In the genomic region with DNA sequence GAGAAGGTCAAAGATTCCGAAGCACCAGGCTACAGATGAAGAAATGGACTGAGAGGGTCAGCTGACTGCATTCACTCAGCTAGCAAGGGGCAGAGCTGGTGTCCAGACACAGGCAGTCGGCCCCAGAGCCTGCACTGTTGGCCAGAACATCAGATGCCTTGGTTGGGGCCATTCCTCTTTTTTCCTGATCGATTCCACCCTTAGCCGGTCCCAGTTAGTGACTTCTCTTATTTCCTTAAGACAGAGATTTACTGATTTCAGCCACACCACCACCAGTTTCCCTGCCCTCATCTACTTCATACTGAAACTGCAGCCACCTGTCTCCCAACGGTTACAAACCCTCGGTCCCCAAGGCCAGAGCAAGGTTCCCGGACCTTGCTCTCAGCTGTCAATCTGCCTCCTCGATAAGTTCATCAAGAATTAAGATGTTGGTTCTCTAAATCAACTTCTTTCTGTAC, we compare ENCODE assay signal across 9 cellular contexts. TPM values are rescaled to one million over a fixed set of nuclear protein-coding genes. Genes with fewer than 3 reads are reported as not detected.
DNase-seq lines count a peak whose midpoint lies in the region; ATAC-seq and TF ChIP-seq lines count a peak whose summit lies in the region.
"Had no signal": no experiment of that assay in that cellular context is flagged by ENCODE, and none has a peak within 500 bp of the region (broad histone marks: within the 10 kb centered on the region; RNA-seq: fewer than 3 reads in every experiment).

No MANE protein-coding gene starts in this region.

- TF ChIP-seq CTCF in natural killer cell (IDR thresholded peaks at IDR 0.05), result no peak

- no peak for ATAC-seq in activated CD4-positive, alpha-beta T cell treated with anti-CD3 and anti-CD28 coated beads for 36 hours
- ATAC-seq in GM21528 (IDR thresholded peaks at IDR 0.05; ENCODE audit: low FRiP score, unreplicated experiment) (peak; percentile 48), HG03354 (IDR thresholded peaks at IDR 0.05; ENCODE audit: poor library complexity, severe bottlenecking, unreplicated experiment) (peak; percentile 49), natural killer cell (no peak)

- POLR2A ChIA-PET in activated CD4-positive, alpha-beta T cell treated with anti-CD3 and anti-CD28 coated beads for 36 hours (lab: Charles Lee), result no interaction called here

- intact Hi-C loops in activated CD4-positive, alpha-beta T cell treated with anti-CD3 and anti-CD28 coated beads for 36 hours (cut with DNase I, micrococcal nuclease), result loop anchor here (5.0 kb wide), 4 partner anchors 52 to 1103 kb away; no protein-coding TSS in a partner anchor
- intact Hi-C loops in natural killer cell (cut with micrococcal nuclease), result no loop called here

- peak overlapping the region; percentile 34 for H3K27ac Mint-ChIP-seq in activated CD4-positive, alpha-beta T cell treated with anti-CD3 and anti-CD28 coated beads for 36 hours
- H3K27ac Mint-ChIP-seq in natural killer cell, result peak overlapping the region; percentile 59 to 76

- peaks cover 16% of the 10 kb centered on the region for H3K9me3 Mint-ChIP-seq in activated CD4-positive, alpha-beta T cell treated with anti-CD3 and anti-CD28 coated beads for 36 hours (ENCODE audit: low read depth)
- H3K9me3 Mint-ChIP-seq in natural killer cell, result peaks cover 3 to 4% of the 10 kb centered on the region in 2 donors

- CTCF ChIA-PET in activated CD4-positive, alpha-beta T cell treated with anti-CD3 and anti-CD28 coated beads for 36 hours (lab: Charles Lee), result no interaction called here

- peaks cover 23% of the 10 kb centered on the region for H3K36me3 Mint-ChIP-seq in activated CD4-positive, alpha-beta T cell treated with anti-CD3 and anti-CD28 coated beads for 36 hours (ENCODE audit: low read depth)
- H3K36me3 Mint-ChIP-seq in natural killer cell, result peaks cover 6% of the 10 kb centered on the region

- H3K4me1 Mint-ChIP-seq in activated CD4-positive, alpha-beta T cell treated with anti-CD3 and anti-CD28 coated beads for 36 hours, result peaks cover 79% of the 10 kb centered on the region
- H3K4me1 Mint-ChIP-seq in natural killer cell, result peaks cover 80 to 85% of the 10 kb centered on the region in 2 donors

- H3K27me3 Mint-ChIP-seq in activated CD4-positive, alpha-beta T cell treated with anti-CD3 and anti-CD28 coated beads for 36 hours, result no peaks in the 10 kb centered on the region
- H3K27me3 Mint-ChIP-seq in natural killer cell (ENCODE audit: low read depth in 2 of 2), result no peaks in the 10 kb centered on the region

- no peak for DNase-seq in activated CD4-positive, alpha-beta T cell treated with anti-CD3 and anti-CD28 coated beads for 36 hours
- DNase-seq in activated CD4-positive, alpha-beta T cell treated with anti-CD3 and anti-CD28 coated beads, Interleukin-2, amount 50 U/mL, for 48 hours, result no peak
- DNase-seq in natural killer cell (no peak), NCI-H2227 (lab: John Stamatoyannopoulos, UW; ENCODE audit: unreplicated experiment) (no peak), NCI-H2081 treated with DMSO at 0.1 percent for 48 hours (lab: John Stamatoyannopoulos, UW) (no peak)
- no peak for DNase-seq in central memory CD4-positive, alpha-beta T cell
- DNase-seq: NCI-H1092 had no signal

- H3K4me3 Mint-ChIP-seq in activated CD4-positive, alpha-beta T cell treated with anti-CD3 and anti-CD28 coated beads for 36 hours, result peak overlapping the region; percentile 2
- no peak overlapping the region for H3K4me3 Mint-ChIP-seq in natural killer cell

RNA-seq across cellular contexts. Expression of a gene that starts 11.5 kb away (rescaled TPM):
- total RNA-seq in activated CD4-positive, alpha-beta T cell treated with anti-CD3 and anti-CD28 coated beads for 36 hours, result 10 to 100 TPM; 12.4 to 16.0 TPM
- 10 to 100 TPM; 27.4 to 34.0 (median 28.6) TPM for total RNA-seq in natural killer cell

Comparison
In these comparisons a context has a peak if more than half of its experiments do, and no peak if none do; other contexts are left out.
1. ATAC-seq: peak in GM21528 (single experiment) and HG03354 (single experiment); none in activated CD4-positive, alpha-beta T cell treated with anti-CD3 and anti-CD28 coated beads for 36 hours (single experiment) and natural killer cell (0 of 3).